In the genomic region with DNA sequence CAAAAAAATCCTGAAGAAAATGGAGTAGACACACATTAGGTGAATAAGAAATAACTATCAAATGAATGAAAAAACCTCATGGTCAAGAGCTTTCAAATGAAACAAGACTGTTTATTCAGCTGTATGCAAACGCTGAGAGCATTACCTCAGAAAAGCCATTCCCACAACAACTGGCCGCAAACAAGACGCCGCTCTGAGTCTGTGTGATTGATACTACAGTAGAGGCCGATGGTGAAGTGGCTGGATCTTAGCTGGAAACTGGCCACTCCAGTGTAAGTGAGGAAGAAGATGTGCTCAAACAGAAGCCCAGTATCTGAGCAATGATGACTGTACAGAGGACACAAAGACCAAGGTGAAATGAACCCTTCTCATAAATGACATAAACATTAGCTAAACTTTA, we compare ENCODE assay signal across 17 cellular contexts.
DNase-seq lines count a peak whose midpoint lies in the region; ATAC-seq and TF ChIP-seq lines count a peak whose summit lies in the region.
"Had no signal": no experiment of that assay in that cellular context is flagged by ENCODE, and none has a peak within 500 bp of the region (broad histone marks: within the 10 kb centered on the region; RNA-seq: fewer than 3 reads in every experiment).

No MANE protein-coding gene starts in this region.

- peaks cover 11% of the 10 kb centered on the region for H3K4me1 ChIP-seq in endodermal cell (ENCODE audit: control insufficient read depth, insufficient read depth, low read length)

- no peak overlapping the region for H3K27ac Mint-ChIP-seq in endodermal cell
- H3K27ac Mint-ChIP-seq: HFFc6 had no signal

- H3K4me3 ChIP-seq in endodermal cell (ENCODE audit: low read length) = no peak overlapping the region

- H3K9ac ChIP-seq in endodermal cell (ENCODE audit: extremely low read depth, low read length, poor library complexity, severe bottlenecking) = no peak overlapping the region
- H3K9ac ChIP-seq: KMS-11 had no signal

- no peaks in the 10 kb centered on the region for H3K27me3 ChIP-seq in endodermal cell (ENCODE audit: control insufficient read depth, insufficient read depth, low read length, poor library complexity, severe bottlenecking)

- peak; percentile 70 for ATAC-seq in sciatic nerve

- H3K4me3 Mint-ChIP-seq in endodermal cell = no peak overlapping the region
- H3K4me3 Mint-ChIP-seq: HFFc6 had no signal

- 80 to 100% methylated on average over 1 to 5 of the region's 5 CpGs for WGBS in endodermal cell (ENCODE audit: insufficient coverage in 1 of 2, insufficient read length in 1 of 2), 2 experiments

- no peaks in the 10 kb centered on the region for H3K36me3 Mint-ChIP-seq in endodermal cell (ENCODE audit: low read depth)

- peaks cover 40% of the 10 kb centered on the region for H3K4me1 Mint-ChIP-seq in endodermal cell

- no peaks in the 10 kb centered on the region for H3K9me3 Mint-ChIP-seq in endodermal cell

- intact Hi-C loops in sciatic nerve (cut with DNase I) = no loop called here

- no peaks in the 10 kb centered on the region for H3K9me3 ChIP-seq in endodermal cell (ENCODE audit: control insufficient read depth, low read length)

- DNase-seq in NCI-H146 (lab: John Stamatoyannopoulos, UW) (peak; percentile 24), NCI-H146 treated with DMSO at 0.1 percent for 48 hours (lab: John Stamatoyannopoulos, UW; ENCODE audit: unreplicated experiment) (no peak), NCI-H2107 (lab: John Stamatoyannopoulos, UW) (peak; percentile 1), NCI-H748 treated with DMSO at 0.1 percent for 48 hours (lab: John Stamatoyannopoulos, UW) (peak; percentile 6), sciatic nerve (ENCODE audit: low spot score) (no peak), HuH-7.5 (ENCODE audit: low spot score) (no peak), foreskin melanocyte (no peak), endodermal cell (no peak)
- DNase-seq: COR-L47, DND-41, GDM1, HFFc6, NCI-H1436, NCI-H82, SIG-M5 had no signal

- TF ChIP-seq CTCF in endodermal cell (conservative IDR thresholded peaks at IDR 0.05) = no peak

- no peak overlapping the region for H3K27ac ChIP-seq in endodermal cell (ENCODE audit: low read depth, low read length)
- H3K27ac ChIP-seq: C4-2B, KMS-11 had no signal

- no peaks in the 10 kb centered on the region for H3K36me3 ChIP-seq in endodermal cell (ENCODE audit: control insufficient read depth, insufficient read depth, low read length)

- H3K27me3 Mint-ChIP-seq in endodermal cell (ENCODE audit: insufficient read depth) = no peaks in the 10 kb centered on the region

Comparison
In these comparisons a context has a peak if more than half of its experiments do, and no peak if none do; other contexts are left out.
1. DNase-seq: peak in NCI-H146 (single experiment), NCI-H2107 (single experiment) and NCI-H748 treated with DMSO at 0.1 percent for 48 hours (single experiment); none in NCI-H146 treated with DMSO at 0.1 percent for 48 hours (single experiment), sciatic nerve (single experiment), HuH-7.5 (single experiment), foreskin melanocyte (single experiment) and endodermal cell (single experiment).